ENCODE assay signal across 15 cellular contexts in genomic region chrY:17277056-17277455, GRCh38.
DNase-seq lines count a peak whose midpoint lies in the region.
"Had no signal": no experiment of that assay in that cellular context is flagged by ENCODE, and none has a peak within 500 bp of the region (broad histone marks: within the 10 kb centered on the region; RNA-seq: fewer than 3 reads in every experiment).

No MANE protein-coding gene starts in this region.

- intact Hi-C loops in activated naive CD4-positive, alpha-beta T cell treated with anti-CD3 and anti-CD28 coated beads for 36 hours (cut with micrococcal nuclease) = no loop called here

- H3K36me3 Mint-ChIP-seq in activated naive CD4-positive, alpha-beta T cell treated with anti-CD3 and anti-CD28 coated beads for 36 hours (ENCODE audit: low read depth) = no peaks in the 10 kb centered on the region
- no peaks in the 10 kb centered on the region for H3K36me3 Mint-ChIP-seq in activated naive CD4-positive, alpha-beta T cell treated with anti-CD3 and anti-CD28 coated beads, Interleukin-2, amount 10 ng/mL, durations not matched to agents 7 days and 5 days

- peaks cover 1% of the 10 kb centered on the region for H3K9me3 Mint-ChIP-seq in activated naive CD4-positive, alpha-beta T cell treated with anti-CD3 and anti-CD28 coated beads for 36 hours
- no peaks in the 10 kb centered on the region for H3K9me3 Mint-ChIP-seq in activated naive CD4-positive, alpha-beta T cell treated with anti-CD3 and anti-CD28 coated beads, Interleukin-2, amount 10 ng/mL, durations not matched to agents 7 days and 5 days
- H3K9me3 Mint-ChIP-seq: CD4-positive, alpha-beta T cell had no signal

- no peaks in the 10 kb centered on the region for H3K27me3 Mint-ChIP-seq in activated naive CD4-positive, alpha-beta T cell treated with anti-CD3 and anti-CD28 coated beads for 36 hours (ENCODE audit: low read depth)
- no peaks in the 10 kb centered on the region for H3K27me3 Mint-ChIP-seq in activated naive CD4-positive, alpha-beta T cell treated with anti-CD3 and anti-CD28 coated beads, Interleukin-2, amount 10 ng/mL, durations not matched to agents 7 days and 5 days
- H3K27me3 Mint-ChIP-seq: B cell; CD4-positive, alpha-beta T cell had no signal

- no peak overlapping the region for H3K4me3 Mint-ChIP-seq in activated naive CD4-positive, alpha-beta T cell treated with anti-CD3 and anti-CD28 coated beads for 36 hours
- H3K4me3 Mint-ChIP-seq in activated naive CD4-positive, alpha-beta T cell treated with anti-CD3 and anti-CD28 coated beads, Interleukin-2, amount 10 ng/mL, durations not matched to agents 7 days and 5 days = no peak overlapping the region
- H3K4me3 Mint-ChIP-seq: B cell; CD4-positive, alpha-beta T cell had no signal

- no peak overlapping the region for H3K27ac Mint-ChIP-seq in activated naive CD4-positive, alpha-beta T cell treated with anti-CD3 and anti-CD28 coated beads for 36 hours
- H3K27ac Mint-ChIP-seq in activated naive CD4-positive, alpha-beta T cell treated with anti-CD3 and anti-CD28 coated beads, Interleukin-2, amount 10 ng/mL, durations not matched to agents 7 days and 5 days = no peak overlapping the region
- H3K27ac Mint-ChIP-seq: B cell; CD4-positive, alpha-beta T cell had no signal

- CTCF ChIA-PET in activated naive CD4-positive, alpha-beta T cell treated with anti-CD3 and anti-CD28 coated beads for 36 hours (lab: Charles Lee) = no interaction called here
- CTCF ChIA-PET in activated naive CD4-positive, alpha-beta T cell treated with anti-CD3 and anti-CD28 coated beads, Interleukin-2, amount 10 ng/mL, durations not matched to agents 7 days and 5 days (lab: Charles Lee) = no interaction called here

- DNase-seq in activated CD4-positive, alpha-beta T cell treated with anti-CD3 and anti-CD28 coated beads for 48 hours = peak; percentile 1
- DNase-seq in activated CD4-positive, alpha-beta T cell treated with anti-CD3 and anti-CD28 coated beads for 4 hours = no peak
- DNase-seq in activated naive CD4-positive, alpha-beta T cell treated with anti-CD3 and anti-CD28 coated beads for 36 hours = peak; percentile 3
- no peak for DNase-seq in activated naive CD4-positive, alpha-beta T cell treated with anti-CD3 and anti-CD28 coated beads, Interleukin-2, amount 10 ng/mL, durations not matched to agents 7 days and 5 days
- DNase-seq in NCI-H226 (peak; percentile 51), glomerular visceral epithelial cell (ENCODE audit: extremely low spot score) (peak; percentile 37), SHP77 treated with DMSO at 0.1 percent for 48 hours (lab: John Stamatoyannopoulos, UW) (no peak), NCI-H1436 treated with DMSO at 0.1 percent for 48 hours (lab: John Stamatoyannopoulos, UW) (no peak)
- DNase-seq: ACHN; C1 segment of cervical spinal cord; Calu3; CD4-positive, alpha-beta T cell; DMS 273 treated with DMSO at 0.1 percent for 48 hours; GM23248 had no signal

- H3K4me1 Mint-ChIP-seq in activated naive CD4-positive, alpha-beta T cell treated with anti-CD3 and anti-CD28 coated beads for 36 hours (ENCODE audit: low read depth) = no peaks in the 10 kb centered on the region
- H3K4me1 Mint-ChIP-seq in activated naive CD4-positive, alpha-beta T cell treated with anti-CD3 and anti-CD28 coated beads, Interleukin-2, amount 10 ng/mL, durations not matched to agents 7 days and 5 days = no peaks in the 10 kb centered on the region
- H3K4me1 Mint-ChIP-seq: B cell had no signal

Comparison
In these comparisons a context has a peak if more than half of its experiments do, and no peak if none do; other contexts are left out.
1. DNase-seq: peak in activated CD4-positive, alpha-beta T cell treated with anti-CD3 and anti-CD28 coated beads for 48 hours (single experiment), activated naive CD4-positive, alpha-beta T cell treated with anti-CD3 and anti-CD28 coated beads for 36 hours (single experiment), NCI-H226 (single experiment) and glomerular visceral epithelial cell (single experiment); none in activated CD4-positive, alpha-beta T cell treated with anti-CD3 and anti-CD28 coated beads for 4 hours (0 of 2), activated naive CD4-positive, alpha-beta T cell treated with anti-CD3 and anti-CD28 coated beads, Interleukin-2, amount 10 ng/mL, durations not matched to agents 7 days and 5 days (single experiment), SHP77 treated with DMSO at 0.1 percent for 48 hours (single experiment) and NCI-H1436 treated with DMSO at 0.1 percent for 48 hours (single experiment).